In genomic region chr1:174197088-174197487, GRCh38 we compare ENCODE assay signal across 1 cellular context.
TF ChIP-seq lines count a peak whose summit lies in the region.

No MANE protein-coding gene starts in this region.

TF ChIP-seq in GM23338, 12 proteins besides CTCF, POLR2A, EP300 and RAD21 (continued from another document):
- TF ChIP-seq, protein P1, sequence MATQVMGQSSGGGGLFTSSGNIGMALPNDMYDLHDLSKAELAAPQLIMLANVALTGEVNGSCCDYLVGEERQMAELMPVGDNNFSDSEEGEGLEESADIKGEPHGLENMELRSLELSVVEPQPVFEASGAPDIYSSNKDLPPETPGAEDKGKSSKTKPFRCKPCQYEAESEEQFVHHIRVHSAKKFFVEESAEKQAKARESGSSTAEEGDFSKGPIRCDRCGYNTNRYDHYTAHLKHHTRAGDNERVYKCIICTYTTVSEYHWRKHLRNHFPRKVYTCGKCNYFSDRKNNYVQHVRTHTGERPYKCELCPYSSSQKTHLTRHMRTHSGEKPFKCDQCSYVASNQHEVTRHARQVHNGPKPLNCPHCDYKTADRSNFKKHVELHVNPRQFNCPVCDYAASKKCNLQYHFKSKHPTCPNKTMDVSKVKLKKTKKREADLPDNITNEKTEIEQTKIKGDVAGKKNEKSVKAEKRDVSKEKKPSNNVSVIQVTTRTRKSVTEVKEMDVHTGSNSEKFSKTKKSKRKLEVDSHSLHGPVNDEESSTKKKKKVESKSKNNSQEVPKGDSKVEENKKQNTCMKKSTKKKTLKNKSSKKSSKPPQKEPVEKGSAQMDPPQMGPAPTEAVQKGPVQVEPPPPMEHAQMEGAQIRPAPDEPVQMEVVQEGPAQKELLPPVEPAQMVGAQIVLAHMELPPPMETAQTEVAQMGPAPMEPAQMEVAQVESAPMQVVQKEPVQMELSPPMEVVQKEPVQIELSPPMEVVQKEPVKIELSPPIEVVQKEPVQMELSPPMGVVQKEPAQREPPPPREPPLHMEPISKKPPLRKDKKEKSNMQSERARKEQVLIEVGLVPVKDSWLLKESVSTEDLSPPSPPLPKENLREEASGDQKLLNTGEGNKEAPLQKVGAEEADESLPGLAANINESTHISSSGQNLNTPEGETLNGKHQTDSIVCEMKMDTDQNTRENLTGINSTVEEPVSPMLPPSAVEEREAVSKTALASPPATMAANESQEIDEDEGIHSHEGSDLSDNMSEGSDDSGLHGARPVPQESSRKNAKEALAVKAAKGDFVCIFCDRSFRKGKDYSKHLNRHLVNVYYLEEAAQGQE (IDR thresholded peaks at IDR 0.05; ENCODE audit: unreplicated experiment), result no peak
- TF ChIP-seq, protein P2, sequence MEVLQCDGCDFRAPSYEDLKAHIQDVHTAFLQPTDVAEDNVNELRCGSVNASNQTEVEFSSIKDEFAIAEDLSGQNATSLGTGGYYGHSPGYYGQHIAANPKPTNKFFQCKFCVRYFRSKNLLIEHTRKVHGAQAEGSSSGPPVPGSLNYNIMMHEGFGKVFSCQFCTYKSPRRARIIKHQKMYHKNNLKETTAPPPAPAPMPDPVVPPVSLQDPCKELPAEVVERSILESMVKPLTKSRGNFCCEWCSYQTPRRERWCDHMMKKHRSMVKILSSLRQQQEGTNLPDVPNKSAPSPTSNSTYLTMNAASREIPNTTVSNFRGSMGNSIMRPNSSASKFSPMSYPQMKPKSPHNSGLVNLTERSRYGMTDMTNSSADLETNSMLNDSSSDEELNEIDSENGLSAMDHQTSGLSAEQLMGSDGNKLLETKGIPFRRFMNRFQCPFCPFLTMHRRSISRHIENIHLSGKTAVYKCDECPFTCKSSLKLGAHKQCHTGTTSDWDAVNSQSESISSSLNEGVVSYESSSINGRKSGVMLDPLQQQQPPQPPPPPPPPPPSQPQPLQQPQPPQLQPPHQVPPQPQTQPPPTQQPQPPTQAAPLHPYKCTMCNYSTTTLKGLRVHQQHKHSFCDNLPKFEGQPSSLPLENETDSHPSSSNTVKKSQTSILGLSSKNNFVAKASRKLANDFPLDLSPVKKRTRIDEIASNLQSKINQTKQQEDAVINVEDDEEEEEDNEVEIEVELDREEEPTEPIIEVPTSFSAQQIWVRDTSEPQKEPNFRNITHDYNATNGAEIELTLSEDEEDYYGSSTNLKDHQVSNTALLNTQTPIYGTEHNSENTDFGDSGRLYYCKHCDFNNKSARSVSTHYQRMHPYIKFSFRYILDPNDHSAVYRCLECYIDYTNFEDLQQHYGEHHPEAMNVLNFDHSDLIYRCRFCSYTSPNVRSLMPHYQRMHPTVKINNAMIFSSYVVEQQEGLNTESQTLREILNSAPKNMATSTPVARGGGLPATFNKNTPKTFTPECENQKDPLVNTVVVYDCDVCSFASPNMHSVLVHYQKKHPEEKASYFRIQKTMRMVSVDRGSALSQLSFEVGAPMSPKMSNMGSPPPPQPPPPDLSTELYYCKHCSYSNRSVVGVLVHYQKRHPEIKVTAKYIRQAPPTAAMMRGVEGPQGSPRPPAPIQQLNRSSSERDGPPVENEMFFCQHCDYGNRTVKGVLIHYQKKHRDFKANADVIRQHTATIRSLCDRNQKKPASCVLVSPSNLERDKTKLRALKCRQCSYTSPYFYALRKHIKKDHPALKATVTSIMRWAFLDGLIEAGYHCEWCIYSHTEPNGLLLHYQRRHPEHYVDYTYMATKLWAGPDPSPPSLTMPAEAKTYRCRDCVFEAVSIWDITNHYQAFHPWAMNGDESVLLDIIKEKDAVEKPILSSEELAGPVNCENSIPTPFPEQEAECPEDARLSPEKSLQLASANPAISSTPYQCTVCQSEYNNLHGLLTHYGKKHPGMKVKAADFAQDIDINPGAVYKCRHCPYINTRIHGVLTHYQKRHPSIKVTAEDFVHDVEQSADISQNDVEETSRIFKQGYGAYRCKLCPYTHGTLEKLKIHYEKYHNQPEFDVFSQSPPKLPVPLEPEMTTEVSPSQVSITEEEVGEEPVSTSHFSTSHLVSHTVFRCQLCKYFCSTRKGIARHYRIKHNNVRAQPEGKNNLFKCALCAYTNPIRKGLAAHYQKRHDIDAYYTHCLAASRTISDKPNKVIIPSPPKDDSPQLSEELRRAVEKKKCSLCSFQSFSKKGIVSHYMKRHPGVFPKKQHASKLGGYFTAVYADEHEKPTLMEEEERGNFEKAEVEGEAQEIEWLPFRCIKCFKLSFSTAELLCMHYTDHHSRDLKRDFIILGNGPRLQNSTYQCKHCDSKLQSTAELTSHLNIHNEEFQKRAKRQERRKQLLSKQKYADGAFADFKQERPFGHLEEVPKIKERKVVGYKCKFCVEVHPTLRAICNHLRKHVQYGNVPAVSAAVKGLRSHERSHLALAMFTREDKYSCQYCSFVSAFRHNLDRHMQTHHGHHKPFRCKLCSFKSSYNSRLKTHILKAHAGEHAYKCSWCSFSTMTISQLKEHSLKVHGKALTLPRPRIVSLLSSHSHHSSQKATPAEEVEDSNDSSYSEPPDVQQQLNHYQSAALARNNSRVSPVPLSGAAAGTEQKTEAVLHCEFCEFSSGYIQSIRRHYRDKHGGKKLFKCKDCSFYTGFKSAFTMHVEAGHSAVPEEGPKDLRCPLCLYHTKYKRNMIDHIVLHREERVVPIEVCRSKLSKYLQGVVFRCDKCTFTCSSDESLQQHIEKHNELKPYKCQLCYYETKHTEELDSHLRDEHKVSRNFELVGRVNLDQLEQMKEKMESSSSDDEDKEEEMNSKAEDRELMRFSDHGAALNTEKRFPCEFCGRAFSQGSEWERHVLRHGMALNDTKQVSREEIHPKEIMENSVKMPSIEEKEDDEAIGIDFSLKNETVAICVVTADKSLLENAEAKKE (CRISPR knock-in tag; IDR thresholded peaks at IDR 0.05), result no peak
- no peak for TF ChIP-seq POLR2AphosphoS5 (IDR thresholded peaks at IDR 0.05; ENCODE audit: low read depth)
- TF ChIP-seq ZNF331 (CRISPR knock-in tag; IDR thresholded peaks at IDR 0.05; ENCODE audit: low read depth), result no peak
TF ChIP-seq in GM23338: peak in this region for 0.
